Comparison of ENCODE assay signal across 16 cellular contexts in genomic region chr10:58834093-58834674, GRCh38.
DNase-seq lines count a peak whose midpoint lies in the region; TF ChIP-seq lines count a peak whose summit lies in the region.
"Had no signal": no experiment of that assay in that cellular context is flagged by ENCODE, and none has a peak within 500 bp of the region (broad histone marks: within the 10 kb centered on the region; RNA-seq: fewer than 3 reads in every experiment).

No MANE protein-coding gene starts in this region.

- peak overlapping the region; percentile 22; the same call in 1 of the 2 replicates for H2AFZ ChIP-seq in GM23248

- in situ Hi-C loops in GM23248 (cut with MboI) = no loop called here

- H3K4me2 ChIP-seq in GM23248 (ENCODE audit: unreplicated experiment) = no peak overlapping the region

- no peaks in the 10 kb centered on the region for H4K20me1 ChIP-seq in GM23248 (ENCODE audit: insufficient read depth)

- H3K27ac ChIP-seq in GM23248 (peak overlapping the region; percentile 38), subcutaneous abdominal adipose tissue (ENCODE audit: low read depth, low read length) (peak overlapping the region; percentile 50)

- peaks cover 11% of the 10 kb centered on the region for H3K36me3 ChIP-seq in GM23248 (ENCODE audit: low read depth)
- no peaks in the 10 kb centered on the region for H3K36me3 ChIP-seq in subcutaneous abdominal adipose tissue (ENCODE audit: control insufficient read depth in 5 of 5, insufficient read depth in 5 of 5, low read length in 5 of 5)
- H3K36me3 ChIP-seq: ovary had no signal

- H3K9me3 ChIP-seq in GM23248 (ENCODE audit: low read depth) = no peaks in the 10 kb centered on the region
- no peaks in the 10 kb centered on the region for H3K9me3 ChIP-seq in subcutaneous abdominal adipose tissue (ENCODE audit: control insufficient read depth in 5 of 5, low read length in 5 of 5)
- H3K9me3 ChIP-seq: ovary had no signal

- TF ChIP-seq CTCF in fibroblast of the aortic adventitia (IDR thresholded peaks at IDR 0.05; ENCODE audit: insufficient read depth, low read length) = no peak

- H3K9me2 ChIP-seq in GM23248 (ENCODE audit: insufficient read depth) = no peaks in the 10 kb centered on the region

- 22 to 25% methylated on average over 4 of the region's 4 CpGs for WGBS in GM23248 (ENCODE audit: low coverage in 1 of 2, low lambda C conversion rate in 2 of 2, missing lambda C conversion rate in 2 of 2), 2 experiments

- 0 out of 2 replicates have a peak overlapping the region, but pooled peaks have one; percentile 5 for H3K9ac ChIP-seq in GM23248
- H3K9ac ChIP-seq in subcutaneous abdominal adipose tissue (ENCODE audit: low read length in 5 of 5) = no peak overlapping the region

- H3K4me1 ChIP-seq in GM23248 (ENCODE audit: insufficient read depth) (peaks cover 16% of the 10 kb centered on the region), subcutaneous abdominal adipose tissue (ENCODE audit: control insufficient read depth in 5 of 5, insufficient read depth in 5 of 5, low read length in 5 of 5) (no peaks in the 10 kb centered on the region)

- DNase-seq in GM23248 (peak; percentile 35), fibroblast of the aortic adventitia (ENCODE audit: low read depth) (peak; percentile 28), midbrain (lab: John Stamatoyannopoulos, UW) (peak; percentile 27), NCI-H524 (lab: John Stamatoyannopoulos, UW) (no peak), NCI-H1092 treated with DMSO at 0.1 percent for 48 hours (lab: John Stamatoyannopoulos, UW) (no peak), NCI-H2171 (lab: John Stamatoyannopoulos, UW) (no peak)
- no peak for DNase-seq in stimulated activated naive CD4-positive, alpha-beta T cell treated with Interleukin-2 at 50 U/mL for 16 hours (lab: John Stamatoyannopoulos, UW)
- DNase-seq: activated naive CD4-positive, alpha-beta T cell treated with anti-CD3 and anti-CD28 coated beads, Interleukin-2, amount 10 ng/mL, durations not matched to agents 7 days and 5 days; activated T-cell treated with anti-CD3 and anti-CD28 coated beads, Interleukin-2, amount 50 U/mL, for 1 hour; kidney; NCI-H146; NCI-H345; ovary; RPMI8226; stimulated activated CD4-positive, alpha-beta T cell treated with anti-CD3 and anti-CD28 coated beads, Interleukin-12 subunit alpha, Interleukin-12 subunit beta, amount 100 ng/mL, for 4 hours had no signal

- peaks cover 20% of the 10 kb centered on the region; the same call in 1 of the 2 replicates for H3F3A ChIP-seq in GM23248 (ENCODE audit: insufficient read depth)

- no peak overlapping the region for H3K4me3 ChIP-seq in GM23248
- no peak overlapping the region for H3K4me3 ChIP-seq in fibroblast of the aortic adventitia (ENCODE audit: low read depth, low read length)
- H3K4me3 ChIP-seq in subcutaneous abdominal adipose tissue (ENCODE audit: low read depth in 1 of 5, low read length in 5 of 5) = no peak overlapping the region
- H3K4me3 ChIP-seq: ovary had no signal

- H3K79me2 ChIP-seq in GM23248 (ENCODE audit: insufficient read depth) = no peaks in the 10 kb centered on the region

- no peaks in the 10 kb centered on the region for H3K27me3 ChIP-seq in GM23248 (replicated peaks; ENCODE audit: insufficient read depth)
- no peaks in the 10 kb centered on the region for H3K27me3 ChIP-seq in subcutaneous abdominal adipose tissue (ENCODE audit: control insufficient read depth in 5 of 5, insufficient read depth in 4 of 5, low read length in 5 of 5)
- H3K27me3 ChIP-seq: ovary had no signal

Comparison
In these comparisons a context has a peak if more than half of its experiments do, and no peak if none do; other contexts are left out.
1. DNase-seq: peak in GM23248 (single experiment), fibroblast of the aortic adventitia (single experiment) and midbrain (single experiment); none in NCI-H524 (0 of 2), NCI-H1092 treated with DMSO at 0.1 percent for 48 hours (single experiment), stimulated activated naive CD4-positive, alpha-beta T cell treated with Interleukin-2 at 50 U/mL for 16 hours (single experiment) and NCI-H2171 (single experiment).